8 cellular contexts compared by ENCODE assay signal in the genomic region with DNA sequence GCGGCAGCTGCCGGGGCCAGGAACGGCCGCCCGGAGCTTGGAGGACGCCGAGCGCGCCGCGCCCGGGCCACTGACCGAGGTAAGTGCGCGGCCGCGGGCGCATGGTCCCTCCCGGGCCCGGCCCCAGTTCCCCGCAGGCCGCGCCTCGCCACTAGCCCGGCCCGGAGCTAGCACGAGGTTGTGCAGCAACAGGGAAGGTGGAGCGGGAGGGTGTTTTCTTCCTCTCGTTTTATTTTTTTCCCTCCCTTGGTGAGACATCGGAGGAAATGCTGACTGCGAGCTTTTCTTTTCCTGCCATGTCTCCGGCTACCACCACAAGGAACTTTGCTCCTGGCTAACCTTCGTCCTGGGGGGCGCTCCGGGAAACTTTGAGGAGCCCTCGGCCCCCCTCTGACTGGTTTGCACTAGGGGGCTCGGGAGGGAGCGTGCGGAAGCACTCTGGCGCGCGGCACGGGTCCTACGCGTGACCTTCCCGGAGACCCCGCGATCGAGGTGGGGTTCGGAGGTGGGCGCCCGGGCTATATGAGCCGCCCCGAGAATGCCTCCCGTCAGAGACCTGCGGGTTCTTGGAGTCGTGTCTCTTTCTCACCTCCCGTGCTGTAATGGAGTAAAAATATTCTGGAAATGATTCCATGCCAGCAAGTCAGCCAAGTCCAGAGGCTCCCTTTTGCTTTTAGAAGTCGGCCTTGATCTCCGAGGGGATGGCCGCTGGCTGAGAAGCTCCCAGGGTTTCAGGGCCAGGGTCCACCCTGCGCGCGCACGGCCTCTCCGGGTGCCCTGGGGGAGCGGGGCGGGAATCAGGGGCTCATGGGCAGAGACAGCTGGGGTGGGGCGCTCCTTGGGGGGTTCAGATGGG. TPM values are rescaled to one million over a fixed set of nuclear protein-coding genes. Genes with fewer than 3 reads are reported as not detected.
A peak's percentile ranks its signal among the peaks of the same experiment; 100 is the strongest.
DNase-seq lines count a peak whose midpoint lies in the region; ATAC-seq and TF ChIP-seq lines count a peak whose summit lies in the region.

No MANE protein-coding gene starts in this region.

- H3K4me1 Mint-ChIP-seq in activated naive CD8-positive, alpha-beta T cell (ENCODE audit: low read depth): peaks cover 8% of the 10 kb centered on the region
- H3K4me1 Mint-ChIP-seq in activated naive CD8-positive, alpha-beta T cell treated with anti-CD3 and anti-CD28 coated beads, Interleukin-2, amount 50 U/mL, for 24 hours: peaks cover 6% of the 10 kb centered on the region
- peaks cover 21% of the 10 kb centered on the region for H3K4me1 Mint-ChIP-seq in dendritic cell treated with granulocyte-macrophage colony-stimulating factor and Interleukin-4, amounts not matched to agents 40 ng/mL and 50 ng/mL, for 4 days (ENCODE audit: low read depth)

- no peak for TF ChIP-seq CTCF in uterus (IDR thresholded peaks at IDR 0.05)

- peaks cover 0 to 4% of the 10 kb centered on the region in 2 donors for H3K27me3 ChIP-seq in uterus

- H3K4me3 Mint-ChIP-seq in activated naive CD8-positive, alpha-beta T cell: peak overlapping the region; percentile 66
- no peak overlapping the region for H3K4me3 Mint-ChIP-seq in activated naive CD8-positive, alpha-beta T cell treated with anti-CD3 and anti-CD28 coated beads, Interleukin-2, amount 50 U/mL, for 24 hours
- H3K4me3 Mint-ChIP-seq in dendritic cell treated with granulocyte-macrophage colony-stimulating factor and Interleukin-4, amounts not matched to agents 40 ng/mL and 50 ng/mL, for 4 days: peak overlapping the region; percentile 11

- no peak for TF ChIP-seq POLR2A in uterus (IDR thresholded peaks at IDR 0.05)

- H3K36me3 Mint-ChIP-seq in activated naive CD8-positive, alpha-beta T cell: no peaks in the 10 kb centered on the region
- H3K36me3 Mint-ChIP-seq in activated naive CD8-positive, alpha-beta T cell treated with anti-CD3 and anti-CD28 coated beads, Interleukin-2, amount 50 U/mL, for 24 hours (ENCODE audit: low read depth): no peaks in the 10 kb centered on the region
- H3K36me3 Mint-ChIP-seq in dendritic cell treated with granulocyte-macrophage colony-stimulating factor and Interleukin-4, amounts not matched to agents 40 ng/mL and 50 ng/mL, for 4 days (ENCODE audit: low read depth): no peaks in the 10 kb centered on the region

- H3K9me3 Mint-ChIP-seq in activated naive CD8-positive, alpha-beta T cell (ENCODE audit: low read depth): no peaks in the 10 kb centered on the region
- H3K9me3 Mint-ChIP-seq in activated naive CD8-positive, alpha-beta T cell treated with anti-CD3 and anti-CD28 coated beads, Interleukin-2, amount 50 U/mL, for 24 hours: no peaks in the 10 kb centered on the region
- H3K9me3 Mint-ChIP-seq in dendritic cell treated with granulocyte-macrophage colony-stimulating factor and Interleukin-4, amounts not matched to agents 40 ng/mL and 50 ng/mL, for 4 days: no peaks in the 10 kb centered on the region

- peak overlapping the region; percentile 15 to 44 for H3K4me3 ChIP-seq in uterus

- no peak for DNase-seq in activated naive CD8-positive, alpha-beta T cell treated with anti-CD3 and anti-CD28 coated beads, Interleukin-2, amount 50 U/mL, for 24 hours
- DNase-seq in lung microvascular endothelial cell (ENCODE audit: low read depth in 2 of 2) (peak; percentile 37 to 41), uterus (no peak)

- intact Hi-C loops in dendritic cell treated with granulocyte-macrophage colony-stimulating factor and Interleukin-4, amounts not matched to agents 40 ng/mL and 50 ng/mL, for 4 days (cut with micrococcal nuclease): no loop called here
- intact Hi-C loops in uterus (cut with DNase I; ENCODE audit: low total_unique reads): no loop called here

- no peaks in the 10 kb centered on the region for H3K36me3 ChIP-seq in uterus

- ATAC-seq in activated naive CD8-positive, alpha-beta T cell treated with anti-CD3 and anti-CD28 coated beads, Interleukin-2, amount 50 U/mL, for 24 hours: no peak
- ATAC-seq in HG03354 (IDR thresholded peaks at IDR 0.05; ENCODE audit: poor library complexity, severe bottlenecking, unreplicated experiment) (no peak), GM21367 (IDR thresholded peaks at IDR 0.05; ENCODE audit: unreplicated experiment) (no peak), GM21423 (IDR thresholded peaks at IDR 0.05; ENCODE audit: unreplicated experiment) (no peak)

- H3K27ac Mint-ChIP-seq in activated naive CD8-positive, alpha-beta T cell: no peak overlapping the region
- no peak overlapping the region for H3K27ac Mint-ChIP-seq in activated naive CD8-positive, alpha-beta T cell treated with anti-CD3 and anti-CD28 coated beads, Interleukin-2, amount 50 U/mL, for 24 hours
- H3K27ac Mint-ChIP-seq in dendritic cell treated with granulocyte-macrophage colony-stimulating factor and Interleukin-4, amounts not matched to agents 40 ng/mL and 50 ng/mL, for 4 days: no peak overlapping the region

- H3K27ac ChIP-seq in uterus: no peak overlapping the region

- peaks cover 5% of the 10 kb centered on the region for H3K27me3 Mint-ChIP-seq in activated naive CD8-positive, alpha-beta T cell
- H3K27me3 Mint-ChIP-seq in activated naive CD8-positive, alpha-beta T cell treated with anti-CD3 and anti-CD28 coated beads, Interleukin-2, amount 50 U/mL, for 24 hours: peaks cover 24% of the 10 kb centered on the region
- H3K27me3 Mint-ChIP-seq in dendritic cell treated with granulocyte-macrophage colony-stimulating factor and Interleukin-4, amounts not matched to agents 40 ng/mL and 50 ng/mL, for 4 days: peaks cover 55% of the 10 kb centered on the region

- H3K4me1 ChIP-seq in uterus: peaks cover 0 to 20% of the 10 kb centered on the region in 2 donors

- no peaks in the 10 kb centered on the region for H3K9me3 ChIP-seq in uterus

RNA-seq across cellular contexts. Expression of gene KCNJ12, which starts 0.9 kb away (rescaled TPM):
- total RNA-seq in lung microvascular endothelial cell (0.44 TPM in 1 of 2 replicates, not detected in the other), uterus (10 to 100 TPM in 1 of 4 donors, 1 to 10 TPM in 2, under 1 TPM in 1; 0.51 to 11.8 (median 5.3) TPM)

Comparison
In these comparisons a context has a peak if more than half of its experiments do, and no peak if none do; other contexts are left out.
1. DNase-seq: peak in lung microvascular endothelial cell (2 of 2); none in activated naive CD8-positive, alpha-beta T cell treated with anti-CD3 and anti-CD28 coated beads, Interleukin-2, amount 50 U/mL, for 24 hours (single experiment) and uterus (0 of 2).